Comparison of ENCODE assay signal across 23 cellular contexts in the genomic region with DNA sequence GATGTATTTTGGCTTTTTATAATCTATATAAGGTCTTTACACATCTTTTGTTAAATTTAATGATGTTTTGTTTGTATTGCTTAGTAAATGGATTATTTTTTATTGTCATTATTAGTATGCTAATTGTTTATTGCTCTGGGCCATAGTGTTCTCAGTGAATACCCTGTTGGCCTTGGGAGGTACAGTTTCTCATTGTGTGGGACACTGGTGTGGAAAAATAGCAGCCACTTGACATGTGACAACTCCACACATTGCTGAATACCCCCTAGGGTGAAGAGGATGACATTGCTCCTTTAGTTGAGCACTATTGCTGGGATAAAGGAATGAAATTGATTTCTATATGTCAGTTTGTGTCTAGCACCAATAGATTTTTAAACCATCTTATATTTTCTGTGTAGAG.
"Had no signal": no experiment of that assay in that cellular context is flagged by ENCODE, and none has a peak within 500 bp of the region (broad histone marks: within the 10 kb centered on the region; RNA-seq: fewer than 3 reads in every experiment).

No MANE protein-coding gene starts in this region.

- H3K4me1 ChIP-seq: foreskin keratinocyte had no signal

- H3K4me3 ChIP-seq: esophagus muscularis mucosa, gastroesophageal sphincter, left lung, lower lobe of right lung, ovary, right lobe of liver, thyroid gland, vagina had no signal

- H3K9me3 ChIP-seq: esophagus muscularis mucosa, gastroesophageal sphincter, left lung, lower lobe of right lung, ovary, right lobe of liver, thyroid gland, vagina had no signal

- H3K36me3 ChIP-seq: esophagus muscularis mucosa, gastroesophageal sphincter, left lung, lower lobe of right lung, ovary, right lobe of liver, thyroid gland, vagina had no signal

- DNase-seq: effector memory CD4-positive, alpha-beta T cell; foreskin keratinocyte; kidney; left cardiac atrium; left lung; lower lobe of right lung; naive thymus-derived CD8-positive, alpha-beta T cell; nephron progenitor cell; occipital lobe; ovary; retina; right lobe of liver; small intestine; stimulated activated CD4-positive, alpha-beta T cell treated with anti-CD3 and anti-CD28 coated beads, Interleukin-15, amount 100 ng/mL, for 24 hours; stimulated activated CD4-positive, alpha-beta T cell treated with anti-CD3 and anti-CD28 coated beads, Interleukin-4, amount 100 ng/mL, for 1 hour; stimulated activated CD8-positive, alpha-beta memory T cell treated with anti-CD3 and anti-CD28 coated beads, Interleukin-4, amount 100 ng/mL, for 48 hours; stimulated activated naive CD4-positive, alpha-beta T cell; stimulated activated naive CD8-positive, alpha-beta T cell treated with anti-CD3 and anti-CD28 coated beads, Interleukin-15, amount 100 ng/mL, for 72 hours; thyroid gland; trophoblast cell had no signal

- H3K27me3 ChIP-seq: esophagus muscularis mucosa, foreskin keratinocyte, gastroesophageal sphincter, left lung, ovary, right lobe of liver, thyroid gland, vagina had no signal

- H3K27ac ChIP-seq: esophagus muscularis mucosa, foreskin keratinocyte, gastroesophageal sphincter, left lung, lower lobe of right lung, ovary, right lobe of liver, thyroid gland, vagina had no signal
